Comparison of ENCODE assay signal across 14 cellular contexts in the genomic region with DNA sequence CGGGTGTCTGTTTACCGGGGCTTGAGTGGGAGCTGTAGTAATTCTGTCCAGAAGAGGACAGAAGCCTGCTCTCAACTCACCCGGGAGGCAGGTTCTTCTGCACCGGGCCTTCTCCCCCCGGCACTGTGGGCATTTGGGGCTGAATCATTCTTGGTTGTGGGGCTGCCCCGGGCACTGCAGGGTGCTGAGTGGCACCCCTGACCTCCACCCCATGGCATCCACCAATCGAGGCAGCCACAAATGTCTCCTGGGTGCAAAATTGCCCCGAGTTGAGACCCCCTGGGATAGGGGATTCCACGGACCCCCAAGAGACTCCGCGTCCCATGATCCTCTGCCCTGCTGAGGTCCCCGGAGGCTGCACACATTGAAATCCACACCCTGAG.
DNase-seq lines count a peak whose midpoint lies in the region; ATAC-seq, FAIRE-seq and TF ChIP-seq lines count a peak whose summit lies in the region.
"Had no signal": no experiment of that assay in that cellular context is flagged by ENCODE, and none has a peak within 500 bp of the region (broad histone marks: within the 10 kb centered on the region; RNA-seq: fewer than 3 reads in every experiment).

No MANE protein-coding gene starts in this region.

- peaks cover 6 to 93% of the 10 kb centered on the region in 2 donors for H3K4me1 ChIP-seq in left lung

- H3K27me3 ChIP-seq in left lung = no peaks in the 10 kb centered on the region

- peak; percentile 17 for ATAC-seq in left lung

- H3K27me3 Mint-ChIP-seq in progenitor cell of endocrine pancreas = no peaks in the 10 kb centered on the region

- no peak for TF ChIP-seq POLR2A in GM12892 (IDR thresholded peaks at IDR 0.05; ENCODE audit: low read depth, low read length)

- TF ChIP-seq CTCF in RWPE1 (conservative IDR thresholded peaks at IDR 0.05; ENCODE audit: low read depth) (no peak), left lung (IDR thresholded peaks at IDR 0.05) (no peak), progenitor cell of endocrine pancreas (IDR thresholded peaks at IDR 0.05; ENCODE audit: unreplicated experiment) (no peak)

- H3K9me3 Mint-ChIP-seq in progenitor cell of endocrine pancreas (ENCODE audit: low read depth) = peaks cover 2% of the 10 kb centered on the region

- peak; percentile 64 for FAIRE-seq in GM12892 (lab: Jason Lieb, UNC)

- POLR2A ChIA-PET in RWPE1 (lab: Yijun Ruan, JAX; ENCODE audit: low non-redundant PET) = no interaction called here

- H3K36me3 ChIP-seq in left lung = no peaks in the 10 kb centered on the region

- peaks cover 3% of the 10 kb centered on the region for H3K4me1 Mint-ChIP-seq in progenitor cell of endocrine pancreas (ENCODE audit: low read depth)

- no peak overlapping the region for H3K4me3 Mint-ChIP-seq in progenitor cell of endocrine pancreas (ENCODE audit: low read depth)
- H3K4me3 Mint-ChIP-seq: activated CD4-positive, alpha-beta memory T cell treated with anti-CD3 and anti-CD28 coated beads, Interleukin-2, amount 10 ng/mL, durations not matched to agents 7 days and 5 days had no signal

- H3K9me3 ChIP-seq in left lung = peaks cover 0 to 13% of the 10 kb centered on the region in 2 donors

- DNase-seq in GM12892 (ENCODE audit: insufficient read length) (no peak), RWPE1 (ENCODE audit: low spot score) (no peak), left lung (peak in 1 of 2 donors; percentile 76), substantia nigra (lab: John Stamatoyannopoulos, UW) (no peak), progenitor cell of endocrine pancreas (ENCODE audit: low spot score, unreplicated experiment) (no peak)
- no peak for DNase-seq in activated CD4-positive, CD25-positive, alpha-beta regulatory T cell treated with anti-CD3 and anti-CD28 coated beads, Interleukin-2, amount 50 U/mL, for 72 hours
- no peak for DNase-seq in activated T-cell treated with anti-CD3 and anti-CD28 coated beads, Interleukin-2, amount 50 U/mL, for 1 hour
- DNase-seq: activated CD4-positive, alpha-beta memory T cell treated with anti-CD3 and anti-CD28 coated beads, Interleukin-2, amount 10 ng/mL, durations not matched to agents 7 days and 5 days; amniotic stem cell; foreskin melanocyte; mammary epithelial cell; NCI-H187 treated with DMSO at 0.1 percent for 48 hours; NCI-H510A treated with DMSO at 0.1 percent for 48 hours; OCI-M1 had no signal

- CTCF ChIA-PET in RWPE1 (lab: Yijun Ruan, JAX) = interaction anchor here (0.6 to 1.1 kb wide), 3 partner anchors 9 to 398 kb away, joined by 3 to 4 read pairs (median 3); no protein-coding TSS in a partner anchor

- no peak overlapping the region for H3K27ac Mint-ChIP-seq in progenitor cell of endocrine pancreas
- H3K27ac Mint-ChIP-seq: activated CD4-positive, alpha-beta memory T cell treated with anti-CD3 and anti-CD28 coated beads, Interleukin-2, amount 10 ng/mL, durations not matched to agents 7 days and 5 days had no signal

- H3K27ac ChIP-seq in RWPE1 (0 out of 2 replicates have a peak overlapping the region, but pooled peaks have one; percentile 55), left lung (peak overlapping the region; percentile 83 to 94), substantia nigra (ENCODE audit: low read depth, low read length, poor library complexity, severe bottlenecking) (peak overlapping the region; percentile 73)

- H3K4me3 ChIP-seq in left lung = peak overlapping the region in 1 of 2 donors; percentile 28

- intact Hi-C loops in left lung (cut with DNase I) = no loop called here

- peaks cover under 1% of the 10 kb centered on the region for H3K36me3 Mint-ChIP-seq in progenitor cell of endocrine pancreas (ENCODE audit: insufficient read depth)
